In the genomic region with DNA sequence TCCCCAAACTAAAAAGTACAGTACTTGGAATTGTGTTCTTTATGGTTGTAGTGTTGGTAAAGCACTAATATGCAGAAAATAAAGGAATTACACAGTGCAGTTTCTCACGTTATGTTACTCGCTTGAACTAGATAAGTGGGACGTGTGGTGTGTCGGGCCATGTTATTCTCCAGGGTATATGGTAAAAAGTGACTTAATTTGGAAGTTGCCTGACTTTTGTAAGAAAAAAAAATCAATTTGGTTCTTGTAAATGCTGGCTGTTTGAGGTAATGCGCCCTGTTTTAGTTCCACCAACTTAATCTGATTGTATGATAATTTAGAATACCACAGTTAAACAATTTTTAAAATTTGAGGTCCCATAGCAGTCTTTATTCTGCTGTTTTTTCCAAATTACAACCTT, we compare ENCODE assay signal across 7 cellular contexts. TPM values are rescaled to one million over a fixed set of nuclear protein-coding genes. Genes with fewer than 3 reads are reported as not detected.
A peak's percentile ranks its signal among the peaks of the same experiment; 100 is the strongest.
DNase-seq lines count a peak whose midpoint lies in the region; ATAC-seq and TF ChIP-seq lines count a peak whose summit lies in the region.

No MANE protein-coding gene starts in this region.

- H2AFZ ChIP-seq in GM23338 (no peak overlapping the region), fibroblast of lung (ENCODE audit: low read length) (no peak overlapping the region), smooth muscle cell (ENCODE audit: low read depth) (no peak overlapping the region)

- WGBS in smooth muscle cell (ENCODE audit: low lambda C conversion rate) = 32% methylated on average over 5 of the region's 5 CpGs

- no peaks in the 10 kb centered on the region for H3K9me2 ChIP-seq in GM23338 (ENCODE audit: insufficient read depth)

- H3K4me1 ChIP-seq in GM23338 (ENCODE audit: insufficient read depth) = peaks cover 26% of the 10 kb centered on the region
- H3K4me1 ChIP-seq in fibroblast of lung (ENCODE audit: control insufficient read depth, extremely low read depth, insufficient read depth, low read length) = peaks cover 2% of the 10 kb centered on the region
- H3K4me1 ChIP-seq in smooth muscle cell (ENCODE audit: low read depth) = peaks cover 27% of the 10 kb centered on the region

- H3K79me2 ChIP-seq in GM23338 (replicated peaks; ENCODE audit: insufficient read depth) = peaks cover 52% of the 10 kb centered on the region
- peaks cover 57% of the 10 kb centered on the region for H3K79me2 ChIP-seq in fibroblast of lung (ENCODE audit: control insufficient read depth, insufficient read depth, low read length)
- H3K79me2 ChIP-seq in smooth muscle cell (ENCODE audit: low read depth) = peaks cover 56% of the 10 kb centered on the region

- H3K9me3 Mint-ChIP-seq in GM23338 = no peaks in the 10 kb centered on the region; the same call in 1 of the 3 replicates
- no peaks in the 10 kb centered on the region for H3K9me3 Mint-ChIP-seq in T-cell

- H3K27ac Mint-ChIP-seq in GM23338 = no peak overlapping the region
- H3K27ac Mint-ChIP-seq in T-cell = peak overlapping the region; percentile 75 to 87

- DNase-seq in GM23338 (ENCODE audit: low spot score) (no peak), T-cell (no peak), fibroblast of lung (ENCODE audit: low read depth in 2 of 2) (no peak), smooth muscle cell (lab: John Stamatoyannopoulos, UW; ENCODE audit: unreplicated experiment) (no peak), OCI-M2 (lab: John Stamatoyannopoulos, UW; ENCODE audit: unreplicated experiment) (no peak), NCI-H526 treated with DMSO at 0.1 percent for 48 hours (lab: John Stamatoyannopoulos, UW) (no peak), dedifferentiated amniotic fluid mesenchymal stem cell (ENCODE audit: extremely low spot score) (no peak)

- H3F3A ChIP-seq in GM23338 (replicated peaks; ENCODE audit: low read depth) (no peaks in the 10 kb centered on the region), smooth muscle cell (ENCODE audit: low read depth) (peaks cover 20% of the 10 kb centered on the region)

- TF ChIP-seq CTCF in GM23338 (conservative IDR thresholded peaks at IDR 0.05; ENCODE audit: low read depth in 2 of 2) = no peak
- TF ChIP-seq CTCF in fibroblast of lung (conservative IDR thresholded peaks at IDR 0.05 in 1 of 2, IDR thresholded peaks at IDR 0.05 in 1 of 2; ENCODE audit: low read depth in 1 of 2, low read length in 2 of 2) = no peak
- TF ChIP-seq CTCF in smooth muscle cell (IDR thresholded peaks at IDR 0.05; ENCODE audit: borderline replicate concordance, insufficient read depth, poor library complexity, severe bottlenecking) = no peak

- peak overlapping the region; percentile 79 for H3K4me2 ChIP-seq in GM23338
- H3K4me2 ChIP-seq in fibroblast of lung (ENCODE audit: extremely low read depth, insufficient read depth, low read length) = peak overlapping the region; percentile 92
- H3K4me2 ChIP-seq in smooth muscle cell = peak overlapping the region; percentile 98

- no peaks in the 10 kb centered on the region for H3K27me3 ChIP-seq in GM23338 (ENCODE audit: insufficient read depth)
- H3K27me3 ChIP-seq in fibroblast of lung (ENCODE audit: control insufficient read depth, insufficient read depth, low read length) = no peaks in the 10 kb centered on the region
- no peaks in the 10 kb centered on the region for H3K27me3 ChIP-seq in smooth muscle cell (ENCODE audit: low read depth)

- H3K27me3 Mint-ChIP-seq in GM23338 (ENCODE audit: insufficient read depth, low read depth, poor library complexity) (peaks cover 7% of the 10 kb centered on the region), T-cell (no peaks in the 10 kb centered on the region)

- POLR2A ChIA-PET in T-cell (lab: Charles Lee) = interaction anchor here in 1 of 2 donors (0.6 kb wide), 1 partner anchor 208 kb away, joined by 4 read pairs; no protein-coding TSS in a partner anchor

- H3K27ac ChIP-seq in GM23338 (ENCODE audit: low read depth) = no peak overlapping the region
- no peak overlapping the region for H3K27ac ChIP-seq in fibroblast of lung (ENCODE audit: insufficient read depth, low read length)
- H3K27ac ChIP-seq in smooth muscle cell (ENCODE audit: low read depth) = peak overlapping the region; percentile 98

- H4K20me1 ChIP-seq in GM23338 (replicated peaks; ENCODE audit: insufficient read depth) (peaks cover 22% of the 10 kb centered on the region), fibroblast of lung (ENCODE audit: control insufficient read depth, extremely low read depth, insufficient read depth, low read length) (peaks cover 2% of the 10 kb centered on the region), smooth muscle cell (ENCODE audit: low read depth) (peaks cover 53% of the 10 kb centered on the region)

- peaks cover 4% of the 10 kb centered on the region; the same call in 1 of the 2 replicates for H3K36me3 ChIP-seq in GM23338 (ENCODE audit: insufficient read depth)
- peaks cover 6% of the 10 kb centered on the region for H3K36me3 ChIP-seq in fibroblast of lung (ENCODE audit: control insufficient read depth, insufficient read depth, low read length)
- peaks cover 2% of the 10 kb centered on the region for H3K36me3 ChIP-seq in smooth muscle cell (ENCODE audit: low read depth)

- H3K9me3 ChIP-seq in fibroblast of lung (ENCODE audit: control insufficient read depth, insufficient read depth, low read depth, low read length) = no peaks in the 10 kb centered on the region
- no peaks in the 10 kb centered on the region for H3K9me3 ChIP-seq in smooth muscle cell (replicated peaks; ENCODE audit: low read depth)

- peak overlapping the region; percentile 46; the same call in 2 of the 3 replicates for H3K4me3 Mint-ChIP-seq in GM23338
- H3K4me3 Mint-ChIP-seq in T-cell = peak overlapping the region; percentile 76 to 98 (median 93)

- peaks cover 36% of the 10 kb centered on the region for H3K36me3 Mint-ChIP-seq in GM23338 (ENCODE audit: low read depth)
- peaks cover 36% of the 10 kb centered on the region for H3K36me3 Mint-ChIP-seq in T-cell

- CTCF ChIA-PET in T-cell (lab: Charles Lee) = no interaction called here

- H3K9ac ChIP-seq in fibroblast of lung (ENCODE audit: insufficient read depth, low read length) (no peak overlapping the region), smooth muscle cell (ENCODE audit: low read depth) (peak overlapping the region; percentile 98)

- H3K4me1 Mint-ChIP-seq in GM23338 (peaks cover 30% of the 10 kb centered on the region), T-cell (peaks cover 48 to 68% (median 50%) of the 10 kb centered on the region in 3 donors)

- ATAC-seq in GM23338 = no peak
- no peak for ATAC-seq in T-cell (replicated peaks in 1 of 4)

- H3K4me3 ChIP-seq in GM23338 = peak overlapping the region; percentile 95; the same call in 1 of the 2 replicates
- H3K4me3 ChIP-seq in fibroblast of lung (replicated peaks in 1 of 4; ENCODE audit: control extremely low read depth in 1 of 4, insufficient read depth in 1 of 4, low read depth in 3 of 4, low read length in 4 of 4) = peak overlapping the region; percentile 3 to 95 (median 84)
- H3K4me3 ChIP-seq in smooth muscle cell = peak overlapping the region; percentile 96

TF ChIP-seq in GM23338, 12 proteins besides CTCF, POLR2A, EP300 and RAD21 (continues in another document):
- TF ChIP-seq NANOG (IDR thresholded peaks at IDR 0.05; ENCODE audit: borderline replicate concordance) = no peak
- TF ChIP-seq EZH2phosphoT487 (IDR thresholded peaks at IDR 0.05; ENCODE audit: unreplicated experiment) = no peak
- TF ChIP-seq CREB1 (CRISPR knock-in tag; IDR thresholded peaks at IDR 0.05; ENCODE audit: low read depth) = no peak
- TF ChIP-seq POLR2AphosphoS5 (IDR thresholded peaks at IDR 0.05; ENCODE audit: low read depth) = no peak

RNA-seq across cellular contexts. Expression of gene ARF6, which starts 4.1 kb away (rescaled TPM):
- total RNA-seq in GM23338 (2014; rRNA removed; shearing (Covaris generic)) = 60.1 and 73.1 TPM in 2 replicates
- 42.5 and 47.8 TPM in 2 replicates for polyA plus RNA-seq in GM23338 (2016; fragmentation: Nextera tagmentation; extraction: Ambion mirVana)
- total RNA-seq in T-cell = 100 to 1,000 TPM in 1 of 5 donors, 10 to 100 TPM in 4; 72.0 to 111 (median 93.6) TPM
- total RNA-seq in fibroblast of lung = 48.8 and 67.4 TPM in 2 replicates
- polyA plus RNA-seq in fibroblast of lung = 54.7 and 71.5 TPM in 2 replicates
- polyA plus RNA-seq in fibroblast of lung (2012) = 61.5 and 73.6 TPM in 2 replicates
- 78.8 and 83.3 TPM in 2 replicates for polyA minus RNA-seq in fibroblast of lung (ENCODE audit: low replicate concordance)
- total RNA-seq in smooth muscle cell = 64.8 and 68.7 TPM in 2 replicates
- 59.8 and 73.6 TPM in 2 replicates for polyA plus RNA-seq in smooth muscle cell

RNA-seq across cellular contexts. Expression of gene NEMF, which starts 44.4 kb away (rescaled TPM):
- total RNA-seq in GM23338 (2014; rRNA removed; shearing (Covaris generic)) = 54.7 and 58.4 TPM in 2 replicates
- polyA plus RNA-seq in GM23338 (2016; fragmentation: Nextera tagmentation; extraction: Ambion mirVana) = 73.8 and 88.1 TPM in 2 replicates
- 100 to 1,000 TPM in 1 of 5 donors, 10 to 100 TPM in 4; 73.0 to 106 (median 88.8) TPM for total RNA-seq in T-cell
- 61.4 and 68.9 TPM in 2 replicates for total RNA-seq in fibroblast of lung
- 39.5 TPM in 2 replicates for polyA plus RNA-seq in fibroblast of lung
- polyA plus RNA-seq in fibroblast of lung (2012) = 32.9 and 41.0 TPM in 2 replicates
- 12.8 and 12.9 TPM in 2 replicates for polyA minus RNA-seq in fibroblast of lung (ENCODE audit: low replicate concordance)
- 41.2 and 80.8 TPM in 2 replicates for total RNA-seq in smooth muscle cell
- 41.2 and 63.8 TPM in 2 replicates for polyA plus RNA-seq in smooth muscle cell
